In genomic region chr4:99390060-99390459, GRCh38 we compare ENCODE assay signal across 19 cellular contexts. TPM values are rescaled to one million over a fixed set of nuclear protein-coding genes. Genes with fewer than 3 reads are reported as not detected.
DNase-seq lines count a peak whose midpoint lies in the region; ATAC-seq and TF ChIP-seq lines count a peak whose summit lies in the region.
"Had no signal": no experiment of that assay in that cellular context is flagged by ENCODE, and none has a peak within 500 bp of the region (broad histone marks: within the 10 kb centered on the region; RNA-seq: fewer than 3 reads in every experiment).

No MANE protein-coding gene starts in this region.

- no peak overlapping the region for H2AFZ ChIP-seq in fibroblast of lung (ENCODE audit: low read length)

- H3K79me2 ChIP-seq in fibroblast of lung (ENCODE audit: control insufficient read depth, insufficient read depth, low read length) = no peaks in the 10 kb centered on the region

- DNase-seq in left ventricle myocardium superior (no peak), left cardiac atrium (no peak), fibroblast of lung (ENCODE audit: low read depth in 2 of 2) (peak; percentile 39 to 87), sciatic nerve (ENCODE audit: low spot score) (no peak), aorta (no peak), MG63 (no peak)
- DNase-seq in stimulated activated CD4-positive, alpha-beta T cell treated with anti-CD3 and anti-CD28 coated beads, Interleukin-4, amount 100 ng/mL, for 1 hour = no peak
- DNase-seq: activated CD4-positive, alpha-beta memory T cell treated with anti-CD3 and anti-CD28 coated beads for 36 hours; C1 segment of cervical spinal cord; foreskin keratinocyte; hippocampal formation; NCI-H2081 treated with DMSO at 0.1 percent for 48 hours; NCI-H510A; SK-N-SH had no signal

- H4K20me1 ChIP-seq in fibroblast of lung (ENCODE audit: control insufficient read depth, extremely low read depth, insufficient read depth, low read length) = no peaks in the 10 kb centered on the region

- H3K9me3 ChIP-seq in fibroblast of lung (ENCODE audit: control insufficient read depth, insufficient read depth, low read depth, low read length) (no peaks in the 10 kb centered on the region), aorta (ENCODE audit: control insufficient read depth, low read length) (peaks cover 3% of the 10 kb centered on the region), MG63 (no peaks in the 10 kb centered on the region; the same call in 1 of the 2 replicates)
- H3K9me3 ChIP-seq: SK-N-SH had no signal

- H3K27ac ChIP-seq in fibroblast of lung (ENCODE audit: insufficient read depth, low read length) (peak overlapping the region; percentile 51), aorta (ENCODE audit: low read depth in 1 of 2, low read length in 2 of 2) (no peak overlapping the region)
- H3K27ac ChIP-seq: foreskin keratinocyte had no signal

- 63 to 75% methylated on average over 1 of the region's 1 CpG for WGBS in aorta, 2 donors

- H3K27me3 ChIP-seq in fibroblast of lung (ENCODE audit: control insufficient read depth, insufficient read depth, low read length) = no peaks in the 10 kb centered on the region
- no peaks in the 10 kb centered on the region for H3K27me3 ChIP-seq in aorta (ENCODE audit: control insufficient read depth in 1 of 2, insufficient read depth in 2 of 2, low read length in 1 of 2)
- H3K27me3 ChIP-seq in MG63 = no peaks in the 10 kb centered on the region
- H3K27me3 ChIP-seq: foreskin keratinocyte had no signal

- H3K9ac ChIP-seq in fibroblast of lung (ENCODE audit: insufficient read depth, low read length) = no peak overlapping the region
- H3K9ac ChIP-seq: SK-N-SH had no signal

- H3K4me3 ChIP-seq in fibroblast of lung (replicated peaks in 1 of 4; ENCODE audit: control extremely low read depth in 1 of 4, insufficient read depth in 1 of 4, low read depth in 3 of 4, low read length in 4 of 4) = no peak overlapping the region
- no peak overlapping the region for H3K4me3 ChIP-seq in aorta (ENCODE audit: low read length in 2 of 2)
- H3K4me3 ChIP-seq in MG63 = no peak overlapping the region
- H3K4me3 ChIP-seq: lung had no signal

- H3K36me3 ChIP-seq in fibroblast of lung (ENCODE audit: control insufficient read depth, insufficient read depth, low read length) (no peaks in the 10 kb centered on the region), aorta (ENCODE audit: control insufficient read depth in 1 of 2, insufficient read depth in 2 of 2, low read length in 1 of 2) (peaks cover 1 to 2% of the 10 kb centered on the region in 2 donors), MG63 (no peaks in the 10 kb centered on the region)

- peak; percentile 43 for ATAC-seq in left ventricle myocardium superior
- ATAC-seq in left cardiac atrium = no peak
- peak; percentile 56 for ATAC-seq in sciatic nerve
- no peak for ATAC-seq in aorta (ENCODE audit: low FRiP score)
- ATAC-seq in HG03139 (IDR thresholded peaks at IDR 0.05; ENCODE audit: unreplicated experiment) = no peak
- ATAC-seq: foreskin keratinocyte; stimulated activated memory B cell treated with anti-CD40 and anti-IgM and Interleukin-4, amounts not matched to agents 10 μg/mL and 1 μg/mL and 100 μg/mL, for 72 hours had no signal

- TF ChIP-seq CTCF in fibroblast of lung (conservative IDR thresholded peaks at IDR 0.05 in 1 of 2, IDR thresholded peaks at IDR 0.05 in 1 of 2; ENCODE audit: low read depth in 1 of 2, low read length in 2 of 2) = no peak

- intact Hi-C loops in left ventricle myocardium superior (cut with micrococcal nuclease) (no loop called here), left cardiac atrium (cut with DNase I) (loop anchor here in 1 of 2 donors (10.0 kb wide), 1 partner anchor 185 kb away; no protein-coding TSS in a partner anchor), sciatic nerve (cut with DNase I) (no loop called here), aorta (cut with DNase I) (no loop called here)

- peaks cover 5% of the 10 kb centered on the region for H3K4me1 ChIP-seq in fibroblast of lung (ENCODE audit: control insufficient read depth, extremely low read depth, insufficient read depth, low read length)
- no peaks in the 10 kb centered on the region for H3K4me1 ChIP-seq in aorta (ENCODE audit: control insufficient read depth in 1 of 2, insufficient read depth in 2 of 2, low read length in 2 of 2)
- H3K4me1 ChIP-seq: foreskin keratinocyte had no signal

- no peak overlapping the region for H3K4me2 ChIP-seq in fibroblast of lung (ENCODE audit: extremely low read depth, insufficient read depth, low read length)
- H3K4me2 ChIP-seq: SK-N-SH had no signal

RNA-seq across cellular contexts. Expression of gene ADH1C, which starts 37.5 kb away (rescaled TPM):
- 7.6 TPM for total RNA-seq in left ventricle myocardium superior
- total RNA-seq in left cardiac atrium = 1 to 10 TPM; 6.7 to 9.9 TPM
- total RNA-seq in fibroblast of lung = 0.77 and 0.83 TPM in 2 replicates
- polyA plus RNA-seq in fibroblast of lung = 0.35 and 1.2 TPM in 2 replicates
- polyA plus RNA-seq in fibroblast of lung (2012) = 0.30 and 0.99 TPM in 2 replicates
- 3.6 TPM in 1 of 2 replicates, not detected in the other for polyA minus RNA-seq in fibroblast of lung (ENCODE audit: low replicate concordance)
- total RNA-seq in sciatic nerve = 75.2 TPM
- 10 to 100 TPM in 1 of 2 donors, 1 to 10 TPM in 1; 3.4 to 11.7 TPM for total RNA-seq in aorta
- 10 to 100 TPM in 1 of 2 donors, 1 to 10 TPM in 1; 2.8 to 21.2 TPM for polyA plus RNA-seq in aorta
- not detected in 2 replicates for total RNA-seq in MG63 (2014; rRNA removed; shearing (Covaris generic); ENCODE audit: low replicate concordance)
- total RNA-seq: activated CD4-positive, alpha-beta memory T cell treated with anti-CD3 and anti-CD28 coated beads for 36 hours; foreskin keratinocyte had no signal
- polyA plus RNA-seq: foreskin keratinocyte, SK-N-SH had no signal

RNA-seq across cellular contexts. Expression of gene ADH7, which starts 45.1 kb away (rescaled TPM):
- total RNA-seq in left ventricle myocardium superior (not detected), left cardiac atrium (not detected), fibroblast of lung (0.17 TPM in 1 of 2 replicates, not detected in the other), sciatic nerve (not detected), aorta (not detected)
- polyA plus RNA-seq in fibroblast of lung (not detected in 2 replicates), aorta (under 1 TPM; 0.10 to 0.13 TPM)
- not detected in 2 replicates for polyA plus RNA-seq in fibroblast of lung (2012)
- polyA minus RNA-seq in fibroblast of lung (ENCODE audit: low replicate concordance) = not detected in 2 replicates
- total RNA-seq in MG63 (2014; rRNA removed; shearing (Covaris generic); ENCODE audit: low replicate concordance) = not detected in 2 replicates
- total RNA-seq: activated CD4-positive, alpha-beta memory T cell treated with anti-CD3 and anti-CD28 coated beads for 36 hours; foreskin keratinocyte; RPMI7951; ureter had no signal
- polyA plus RNA-seq: foreskin keratinocyte, SK-N-SH had no signal

Comparison
In these comparisons a context has a peak if more than half of its experiments do, and no peak if none do; other contexts are left out.
1. ATAC-seq: peak in left ventricle myocardium superior (single experiment) and sciatic nerve (single experiment); none in left cardiac atrium (0 of 2), aorta (single experiment) and HG03139 (single experiment).
2. DNase-seq: peak in fibroblast of lung (2 of 2); none in left ventricle myocardium superior (single experiment), left cardiac atrium (single experiment), sciatic nerve (single experiment), aorta (0 of 2), stimulated activated CD4-positive, alpha-beta T cell treated with anti-CD3 and anti-CD28 coated beads, Interleukin-4, amount 100 ng/mL, for 1 hour (single experiment) and MG63 (single experiment).